26 cellular contexts compared by ENCODE assay signal in the genomic region with DNA sequence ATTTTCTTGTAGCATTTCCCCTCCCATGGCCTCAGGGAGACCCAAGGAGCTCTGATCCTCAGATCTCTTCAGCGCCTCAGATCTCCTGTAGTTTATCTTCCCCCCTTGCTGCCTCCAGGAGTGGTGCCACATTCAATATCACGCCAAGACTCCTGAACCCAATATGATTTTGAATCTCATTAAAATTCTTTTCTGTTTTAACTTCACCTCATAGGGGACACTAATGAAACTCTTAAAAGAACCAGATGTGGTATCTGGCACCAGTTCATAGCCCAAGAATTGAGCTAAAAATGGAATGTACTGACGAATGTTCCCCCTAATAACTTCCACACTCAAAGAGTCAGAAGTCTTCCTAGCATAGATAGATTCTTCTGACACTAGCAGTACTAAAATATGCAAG. TPM values are rescaled to one million over a fixed set of nuclear protein-coding genes. Genes with fewer than 3 reads are reported as not detected.
DNase-seq lines count a peak whose midpoint lies in the region; ATAC-seq, FAIRE-seq and TF ChIP-seq lines count a peak whose summit lies in the region.
"Had no signal": no experiment of that assay in that cellular context is flagged by ENCODE, and none has a peak within 500 bp of the region (broad histone marks: within the 10 kb centered on the region; RNA-seq: fewer than 3 reads in every experiment).

No MANE protein-coding gene starts in this region.

- ATAC-seq in left ventricle myocardium superior (peak; percentile 38), body of pancreas (no peak), HG03469 (IDR thresholded peaks at IDR 0.05; ENCODE audit: unreplicated experiment) (no peak)
- ATAC-seq in activated CD4-positive, CD25-positive, alpha-beta regulatory T cell treated with anti-CD3 and anti-CD28 coated beads, Interleukin-2, amount 50 U/mL, for 24 hours, result no peak
- ATAC-seq: stimulated activated naive B cell treated with anti-CD40 and anti-IgM and Interleukin-4, amounts not matched to agents 10 μg/mL and 1 μg/mL and 100 μg/mL, for 72 hours had no signal

- peak overlapping the region in 3 of 4 donors; percentile 75 to 87 (median 76) for H3K27ac ChIP-seq in body of pancreas
- H3K27ac ChIP-seq in small intestine (ENCODE audit: low read depth in 1 of 2, low read length in 1 of 2), result no peak overlapping the region
- H3K27ac ChIP-seq: dorsolateral prefrontal cortex, RWPE1, thoracic aorta had no signal

- no peak for TF ChIP-seq CTCF in body of pancreas (IDR thresholded peaks at IDR 0.05)
- no peak for TF ChIP-seq CTCF in foreskin fibroblast (IDR thresholded peaks at IDR 0.05; ENCODE audit: low read depth, low read length)

- no peak for DNase-seq in left ventricle myocardium superior
- no peak for DNase-seq in cardiac septum (ENCODE audit: low spot score)
- no peak for DNase-seq in body of pancreas
- peak; percentile 67 to 88 for DNase-seq in foreskin fibroblast
- no peak for DNase-seq in small intestine
- DNase-seq in DMS53 (lab: John Stamatoyannopoulos, UW), result no peak
- DNase-seq: activated CD4-positive, CD25-positive, alpha-beta regulatory T cell; activated gamma-delta T cell treated with Interleukin-2 at 50 U/mL for 16 hours; activated T-cell treated with anti-CD3 and anti-CD28 coated beads, Interleukin-2, amount 50 U/mL, for 1 hour; adrenal gland; C1 segment of cervical spinal cord; Calu3; central memory CD4-positive, alpha-beta T cell; dorsolateral prefrontal cortex; HCEC 1CT; mammary epithelial cell; MV-4-11; NCI-H1694; NCI-H526; stimulated activated naive B cell treated with anti-CD40 and anti-IgM and Interleukin-4, amounts not matched to agents 10 μg/mL and 1 μg/mL and 100 μg/mL, for 72 hours had no signal

- H3K9me3 ChIP-seq in body of pancreas (no peaks in the 10 kb centered on the region), small intestine (ENCODE audit: control insufficient read depth, low read depth) (no peaks in the 10 kb centered on the region)
- H3K9me3 ChIP-seq: thoracic aorta had no signal

- H3K4me1 ChIP-seq in body of pancreas (peaks cover 43% of the 10 kb centered on the region), small intestine (ENCODE audit: control insufficient read depth in 2 of 2, insufficient read depth in 1 of 2, low read depth in 1 of 2, low read length in 1 of 2) (no peaks in the 10 kb centered on the region)
- H3K4me1 ChIP-seq: adrenal gland had no signal

- 54 to 72% methylated on average over 3 of the region's 3 CpGs for WGBS in body of pancreas, 2 donors
- WGBS in small intestine, 3 donors, result 75 to 79% (median 77%) methylated on average over 3 of the region's 3 CpGs

- intact Hi-C loops in left ventricle myocardium superior (cut with micrococcal nuclease) (no loop called here), cardiac septum (cut with DNase I) (no loop called here), body of pancreas (cut with DNase I) (no loop called here)

- TF ChIP-seq POLR2A in body of pancreas (IDR thresholded peaks at IDR 0.05), result no peak

- no peaks in the 10 kb centered on the region for H3K27me3 ChIP-seq in body of pancreas
- H3K27me3 ChIP-seq in small intestine (ENCODE audit: control insufficient read depth in 2 of 2, insufficient read depth in 2 of 2, low read length in 2 of 2), result no peaks in the 10 kb centered on the region
- H3K27me3 ChIP-seq: adrenal gland, dorsolateral prefrontal cortex had no signal

- no peak for FAIRE-seq in small intestine (lab: Jason Lieb, UNC)

- H3K4me3 ChIP-seq in body of pancreas (no peak overlapping the region), foreskin fibroblast (ENCODE audit: low read depth in 1 of 2, low read length in 2 of 2) (no peak overlapping the region), small intestine (ENCODE audit: low read depth in 1 of 2, low read length in 2 of 2) (no peak overlapping the region)
- H3K4me3 ChIP-seq: adrenal gland, dorsolateral prefrontal cortex, smooth muscle cell, thoracic aorta had no signal

- H3K36me3 ChIP-seq in body of pancreas (replicated peaks in 1 of 2; ENCODE audit: insufficient read depth in 1 of 2, low read depth in 2 of 2) (no peaks in the 10 kb centered on the region), small intestine (ENCODE audit: control insufficient read depth in 2 of 2, insufficient read depth in 2 of 2, low read length in 2 of 2) (no peaks in the 10 kb centered on the region)
- H3K36me3 ChIP-seq: adrenal gland, thoracic aorta had no signal

RNA-seq across cellular contexts. Expression of a gene that starts 59.6 kb away (rescaled TPM):
- 61.1 TPM for total RNA-seq in left ventricle myocardium superior
- total RNA-seq in cardiac septum, result 30.9 TPM
- total RNA-seq in body of pancreas, result 10 to 100 TPM; 45.4 to 80.1 TPM
- polyA plus RNA-seq in small intestine, result 10 to 100 TPM in 1 of 3 donors, under 1 TPM in 2; 0.67 to 13.2 (median 0.81) TPM
- total RNA-seq: HT-29 had no signal

Comparison
In these comparisons a context has a peak if more than half of its experiments do, and no peak if none do; other contexts are left out.
1. DNase-seq: peak in foreskin fibroblast (2 of 2); none in left ventricle myocardium superior (single experiment), cardiac septum (single experiment), body of pancreas (0 of 4), small intestine (single experiment) and DMS53 (single experiment).
2. H3K27ac ChIP-seq: peak in body of pancreas (3 of 4); none in small intestine (0 of 2).